8 cellular contexts compared by ENCODE assay signal in genomic region chr19:41310031-41310831, GRCh38. TPM values are rescaled to one million over a fixed set of nuclear protein-coding genes. Genes with fewer than 3 reads are reported as not detected.
DNase-seq lines count a peak whose midpoint lies in the region; ATAC-seq and TF ChIP-seq lines count a peak whose summit lies in the region.

CCDC97 (plus strand) TSS chr19:41310172; CDS start chr19:41310311, 139 bp downstream.

- H3K4me3 Mint-ChIP-seq in progenitor cell of endocrine pancreas (ENCODE audit: low read depth) = peak within 1 kb of the TSS; percentile 97

- H3K27ac ChIP-seq in adrenal gland = peak within 1 kb of the TSS; percentile 91 to 99 (median 96)
- peak within 1 kb of the TSS; percentile 89 to 99 (median 94) for H3K27ac ChIP-seq in heart right ventricle

- intact Hi-C loops in T-helper 1 cell treated with Interleukin-12 subunit alpha and Interleukin-12 subunit beta and Interleukin-4 antibody, amounts not matched to agents 30 ng/mL and 1 ng/mL, for 36 hours (cut with micrococcal nuclease) = loop anchor here (1.0 kb wide), 1 partner anchor 41 kb away; no protein-coding TSS in a partner anchor
- intact Hi-C loops in adrenal gland (cut with DNase I) (no loop called here), heart right ventricle (cut with DNase I) (loop anchor here in 6 of 10 donors (2.0 to 5.0 kb wide), 5 partner anchors 42 to 127 kb away; partner anchors contain the start of genes TGFB1 (in 6 of the 6), B3GNT8 (in 1 of the 6) and DMAC2 (in 1 of the 6))

- peak within 1 kb of the TSS; percentile 99 for H3K27ac Mint-ChIP-seq in progenitor cell of endocrine pancreas

- no peaks in the 10 kb centered on the region for H3K27me3 ChIP-seq in adrenal gland
- no peaks in the 10 kb centered on the region for H3K27me3 ChIP-seq in heart right ventricle

- H3K9me3 Mint-ChIP-seq in progenitor cell of endocrine pancreas (ENCODE audit: low read depth) = no peaks in the 10 kb centered on the region

- H3K4me1 ChIP-seq in adrenal gland (replicated peaks in 1 of 2) (peaks cover 21 to 37% of the 10 kb centered on the region in 2 donors), heart right ventricle (peaks cover 6 to 64% (median 39%) of the 10 kb centered on the region in 9 donors)

- H3K4me3 ChIP-seq in adrenal gland = peak within 1 kb of the TSS; percentile 71 to 84 (median 79)
- H3K4me3 ChIP-seq in heart right ventricle = peak within 1 kb of the TSS; percentile 15 to 84 (median 70)

- ATAC-seq in HG02623 (IDR thresholded peaks at IDR 0.05; ENCODE audit: unreplicated experiment) (peak; percentile 68), heart right ventricle (peak; percentile 82 to 93 (median 87))

- H3K9me3 ChIP-seq in adrenal gland (replicated peaks in 1 of 3) (no peaks in the 10 kb centered on the region), heart right ventricle (no peaks in the 10 kb centered on the region)

- peak; percentile 15 for DNase-seq in NCI-H1436 treated with DMSO at 0.1 percent for 48 hours (lab: John Stamatoyannopoulos, UW)
- peak; percentile 83 to 90 (median 86) for DNase-seq in adrenal gland
- DNase-seq in heart right ventricle = peak; percentile 88 to 89
- peak; percentile 76 for DNase-seq in progenitor cell of endocrine pancreas (ENCODE audit: low spot score, unreplicated experiment)
- DNase-seq in ureter (ENCODE audit: low spot score) = peak; percentile 90

- peaks cover 14% of the 10 kb centered on the region for H3K36me3 Mint-ChIP-seq in progenitor cell of endocrine pancreas (ENCODE audit: insufficient read depth)

- H3K36me3 ChIP-seq in adrenal gland (replicated peaks in 1 of 2) (peaks cover 0 to 49% of the 10 kb centered on the region in 2 donors), heart right ventricle (peaks cover 0 to 65% (median 42%) of the 10 kb centered on the region in 9 donors)

- TF ChIP-seq POLR2A in GM10847 (IDR thresholded peaks at IDR 0.05; ENCODE audit: extremely low read depth, insufficient read length) (peak; percentile 74), adrenal gland (IDR thresholded peaks at IDR 0.05) (peak; percentile 59 to 70)

- H3K27me3 Mint-ChIP-seq in progenitor cell of endocrine pancreas = no peaks in the 10 kb centered on the region

- 0 to 1% (median 0%) methylated on average over 36 to 47 of the region's 47 CpGs for WGBS in adrenal gland, 4 donors
- WGBS in heart right ventricle, 2 donors = 0% methylated on average over 47 of the region's 47 CpGs

- H3K4me1 Mint-ChIP-seq in progenitor cell of endocrine pancreas (ENCODE audit: low read depth) = peaks cover 20% of the 10 kb centered on the region

- TF ChIP-seq CTCF in adrenal gland (IDR thresholded peaks at IDR 0.05) = peak in 1 of 6 experiments; percentile 15
- peak in 2 of 9 donors; percentile 8 to 14 for TF ChIP-seq CTCF in heart right ventricle (IDR thresholded peaks at IDR 0.05)
- TF ChIP-seq CTCF in progenitor cell of endocrine pancreas (IDR thresholded peaks at IDR 0.05; ENCODE audit: unreplicated experiment) = no peak

RNA-seq across cellular contexts. Expression of gene CCDC97, which starts in this region (rescaled TPM):
- 62.2 and 65.1 TPM in 2 replicates for total RNA-seq in T-helper 1 cell treated with Interleukin-12 subunit alpha and Interleukin-12 subunit beta and Interleukin-4 antibody, amounts not matched to agents 30 ng/mL and 1 ng/mL, for 36 hours
- 10 to 100 TPM in 7 of 8 donors, 1 to 10 TPM in 1; 9.2 to 25.6 (median 19.8) TPM for total RNA-seq in adrenal gland
- 10 to 100 TPM in 1 of 3 donors, 1 to 10 TPM in 2; 9.4 to 17.4 (median 10.0) TPM for polyA plus RNA-seq in adrenal gland
- 10 to 100 TPM; 12.6 to 19.2 (median 16.4) TPM for total RNA-seq in heart right ventricle
- polyA plus RNA-seq in heart right ventricle = 10 to 100 TPM; 11.3 to 11.5 TPM
- 44.9 and 46.5 TPM in 2 replicates for total RNA-seq in progenitor cell of endocrine pancreas
- 38.3 TPM for total RNA-seq in ureter

Comparison
In these comparisons a context has a peak if more than half of its experiments do, and no peak if none do; other contexts are left out.
1. Peak in every context shown above with its lines: DNase-seq, ATAC-seq, H3K4me3 ChIP-seq and H3K27ac ChIP-seq.
2. DNase-seq: peak in every context shown above with its lines; median percentile 90 in ureter; 88 in heart right ventricle; 86 in adrenal gland; 76 in progenitor cell of endocrine pancreas; 15 in NCI-H1436 treated with DMSO at 0.1 percent for 48 hours.
3. intact Hi-C loops: an anchor here in T-helper 1 cell treated with Interleukin-12 subunit alpha and Interleukin-12 subunit beta and Interleukin-4 antibody, amounts not matched to agents 30 ng/mL and 1 ng/mL, for 36 hours (1.0 kb wide) and heart right ventricle (2.0 to 5.0 kb wide); none called in adrenal gland.